16 cellular contexts compared by ENCODE assay signal in the genomic region with DNA sequence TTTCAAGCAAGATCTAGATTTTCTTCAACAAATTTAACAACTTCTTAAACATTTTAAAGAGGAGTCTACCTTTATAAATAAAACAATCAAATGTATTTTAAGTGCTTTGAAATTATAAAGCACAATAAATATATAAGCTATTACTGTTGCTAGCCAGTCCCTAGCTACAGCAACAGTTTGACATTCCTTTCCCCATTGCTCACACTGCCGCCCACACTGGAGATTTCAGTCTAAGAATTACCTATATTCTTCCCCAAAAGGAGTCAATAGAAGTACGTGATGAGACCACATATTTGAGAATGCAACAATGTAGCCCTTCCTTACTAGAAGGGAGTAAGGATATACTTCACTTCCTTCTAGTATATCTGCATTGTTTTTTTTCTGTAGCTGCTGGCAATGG.
DNase-seq lines count a peak whose midpoint lies in the region; ATAC-seq, FAIRE-seq and TF ChIP-seq lines count a peak whose summit lies in the region.
"Had no signal": no experiment of that assay in that cellular context is flagged by ENCODE, and none has a peak within 500 bp of the region (broad histone marks: within the 10 kb centered on the region; RNA-seq: fewer than 3 reads in every experiment).

No MANE protein-coding gene starts in this region.

- no peak overlapping the region for H3K4me3 ChIP-seq in epithelial cell of esophagus (ENCODE audit: low read length)
- H3K4me3 ChIP-seq: K562, left lung had no signal

- H3K27ac Mint-ChIP-seq in nephron: peak overlapping the region in 2 of 3 experiments; percentile 32 to 35
- no peak overlapping the region for H3K27ac Mint-ChIP-seq in activated naive CD4-positive, alpha-beta T cell treated with anti-CD3 and anti-CD28 coated beads, Interleukin-2, amount 10 ng/mL, durations not matched to agents 7 days and 5 days
- H3K27ac Mint-ChIP-seq: activated naive CD8-positive, alpha-beta T cell treated with anti-CD3 and anti-CD28 coated beads, Interleukin-2, amount 10 ng/mL, durations not matched to agents 7 days and 5 days; B cell had no signal

- no peak for ATAC-seq in HG03159 (IDR thresholded peaks at IDR 0.05; ENCODE audit: unreplicated experiment)
- ATAC-seq: activated T-cell treated with anti-CD3 and anti-CD28 coated beads, Interleukin-2, amount 50 U/mL, for 4 hours; K562; left lung had no signal

- H3K9me3 Mint-ChIP-seq in nephron: no peaks in the 10 kb centered on the region
- no peaks in the 10 kb centered on the region for H3K9me3 Mint-ChIP-seq in activated naive CD4-positive, alpha-beta T cell treated with anti-CD3 and anti-CD28 coated beads, Interleukin-2, amount 10 ng/mL, durations not matched to agents 7 days and 5 days
- H3K9me3 Mint-ChIP-seq: activated naive CD8-positive, alpha-beta T cell treated with anti-CD3 and anti-CD28 coated beads, Interleukin-2, amount 10 ng/mL, durations not matched to agents 7 days and 5 days; activated T-cell treated with anti-CD3 and anti-CD28 coated beads, Interleukin-2, amount 50 U/mL, for 4 hours had no signal

- H3K4me3 Mint-ChIP-seq in nephron: no peak overlapping the region
- H3K4me3 Mint-ChIP-seq in activated naive CD4-positive, alpha-beta T cell treated with anti-CD3 and anti-CD28 coated beads, Interleukin-2, amount 10 ng/mL, durations not matched to agents 7 days and 5 days: no peak overlapping the region
- H3K4me3 Mint-ChIP-seq: activated naive CD8-positive, alpha-beta T cell treated with anti-CD3 and anti-CD28 coated beads, Interleukin-2, amount 10 ng/mL, durations not matched to agents 7 days and 5 days; activated T-cell treated with anti-CD3 and anti-CD28 coated beads, Interleukin-2, amount 50 U/mL, for 4 hours; B cell had no signal

- CTCF ChIA-PET in activated naive CD4-positive, alpha-beta T cell treated with anti-CD3 and anti-CD28 coated beads, Interleukin-2, amount 10 ng/mL, durations not matched to agents 7 days and 5 days (lab: Charles Lee): no interaction called here

- peak; percentile 71 for DNase-seq in COLO829 (ENCODE audit: low spot score)
- DNase-seq in NCI-H226: peak; percentile 61
- DNase-seq in epithelial cell of esophagus (ENCODE audit: low read depth): peak; percentile 23
- no peak for DNase-seq in GM19239 (ENCODE audit: insufficient read length, low spot score)
- no peak for DNase-seq in HUDEP-2 (lab: John Stamatoyannopoulos, UW; ENCODE audit: unreplicated experiment in 76 of 76)
- DNase-seq in activated naive CD4-positive, alpha-beta T cell treated with anti-CD3 and anti-CD28 coated beads, Interleukin-2, amount 10 ng/mL, durations not matched to agents 7 days and 5 days: no peak
- DNase-seq: activated CD4-positive, alpha-beta T cell treated with anti-CD3 and anti-CD28 coated beads, Interleukin-2, amount 50 U/mL, for 4 hours; activated naive CD8-positive, alpha-beta T cell treated with anti-CD3 and anti-CD28 coated beads, Interleukin-2, amount 10 ng/mL, durations not matched to agents 7 days and 5 days; activated T-cell treated with anti-CD3 and anti-CD28 coated beads, Interleukin-2, amount 50 U/mL, for 4 hours; H7; left lung; NCI-H1417 had no signal

- FAIRE-seq in GM19239 (lab: Jason Lieb, UNC): no peak
- FAIRE-seq: K562 had no signal

- H3K27me3 Mint-ChIP-seq in nephron (ENCODE audit: low read depth): no peaks in the 10 kb centered on the region
- peaks cover 11% of the 10 kb centered on the region for H3K27me3 Mint-ChIP-seq in activated naive CD4-positive, alpha-beta T cell treated with anti-CD3 and anti-CD28 coated beads, Interleukin-2, amount 10 ng/mL, durations not matched to agents 7 days and 5 days

- TF ChIP-seq CTCF in epithelial cell of esophagus (IDR thresholded peaks at IDR 0.05; ENCODE audit: insufficient read depth, low read depth, low read length, missing control alignments): no peak
- TF ChIP-seq CTCF in nephron (IDR thresholded peaks at IDR 0.05; ENCODE audit: unreplicated experiment in 3 of 3): no peak

- H3K4me1 Mint-ChIP-seq in nephron: no peaks in the 10 kb centered on the region
- no peaks in the 10 kb centered on the region for H3K4me1 Mint-ChIP-seq in activated naive CD4-positive, alpha-beta T cell treated with anti-CD3 and anti-CD28 coated beads, Interleukin-2, amount 10 ng/mL, durations not matched to agents 7 days and 5 days
- H3K4me1 Mint-ChIP-seq: activated naive CD8-positive, alpha-beta T cell treated with anti-CD3 and anti-CD28 coated beads, Interleukin-2, amount 10 ng/mL, durations not matched to agents 7 days and 5 days; B cell had no signal

- peaks cover 7% of the 10 kb centered on the region for H3K36me3 Mint-ChIP-seq in nephron (ENCODE audit: low read depth)
- H3K36me3 Mint-ChIP-seq in activated naive CD4-positive, alpha-beta T cell treated with anti-CD3 and anti-CD28 coated beads, Interleukin-2, amount 10 ng/mL, durations not matched to agents 7 days and 5 days: no peaks in the 10 kb centered on the region
- H3K36me3 Mint-ChIP-seq: activated naive CD8-positive, alpha-beta T cell treated with anti-CD3 and anti-CD28 coated beads, Interleukin-2, amount 10 ng/mL, durations not matched to agents 7 days and 5 days had no signal

Comparison
In these comparisons a context has a peak if more than half of its experiments do, and no peak if none do; other contexts are left out.
1. DNase-seq: peak in COLO829 (single experiment), NCI-H226 (single experiment) and epithelial cell of esophagus (single experiment); none in GM19239 (single experiment), HUDEP-2 (0 of 76) and activated naive CD4-positive, alpha-beta T cell treated with anti-CD3 and anti-CD28 coated beads, Interleukin-2, amount 10 ng/mL, durations not matched to agents 7 days and 5 days (single experiment).